In the genomic region with DNA sequence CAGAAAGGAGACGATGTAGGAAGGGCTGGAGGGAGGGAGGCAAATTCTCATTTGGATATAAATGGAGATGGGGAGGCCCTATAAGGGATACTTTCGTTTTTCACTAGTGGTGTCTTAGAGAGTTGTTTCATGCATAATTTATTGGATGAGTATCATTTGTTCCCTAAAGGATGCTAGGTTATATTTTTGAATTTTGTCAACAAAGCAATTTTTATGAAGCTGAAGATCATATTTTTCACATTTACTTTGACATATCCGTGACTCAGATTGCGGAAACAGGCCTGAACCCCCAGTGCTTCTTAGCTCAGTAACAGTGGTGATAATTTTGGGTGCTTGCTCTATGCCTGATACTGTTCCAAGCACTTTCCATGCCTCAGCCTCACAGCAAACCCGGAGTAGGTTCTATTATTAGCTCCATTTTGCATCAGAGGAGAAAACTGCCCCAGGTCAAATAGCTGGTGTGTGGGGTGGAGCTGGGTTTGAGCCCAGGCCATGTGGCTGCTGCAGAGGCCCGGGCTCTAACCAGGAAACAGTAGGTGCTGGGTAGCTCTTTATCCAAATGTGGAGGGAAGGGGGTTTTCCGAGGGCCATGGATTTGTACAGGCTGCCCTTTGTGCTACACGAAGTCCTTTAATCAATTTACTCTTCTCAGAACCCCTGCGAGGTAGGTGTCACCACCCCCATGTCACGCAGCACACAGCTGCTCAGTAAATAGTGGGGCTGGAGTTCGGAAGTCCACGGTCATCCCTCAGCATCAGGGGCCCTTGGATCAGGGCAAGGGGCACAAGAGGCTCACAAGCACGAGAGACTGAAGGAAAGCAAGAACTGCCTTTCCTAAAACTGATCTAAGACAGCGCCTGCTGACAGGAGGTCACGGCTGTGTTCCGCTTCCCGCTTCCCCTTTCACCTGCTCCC, we compare ENCODE assay signal across 16 cellular contexts.
DNase-seq lines count a peak whose midpoint lies in the region; ATAC-seq, FAIRE-seq and TF ChIP-seq lines count a peak whose summit lies in the region.
"Had no signal": no experiment of that assay in that cellular context is flagged by ENCODE, and none has a peak within 500 bp of the region (broad histone marks: within the 10 kb centered on the region; RNA-seq: fewer than 3 reads in every experiment).

No MANE protein-coding gene starts in this region.

- H3K4me3 ChIP-seq in SK-N-SH (ENCODE audit: low read depth in 2 of 2, low read length in 1 of 2) = no peak overlapping the region
- H3K4me3 ChIP-seq in heart right ventricle = no peak overlapping the region

- H3K27me3 Mint-ChIP-seq in HFFc6 (ENCODE audit: insufficient read depth) = peaks cover 25% of the 10 kb centered on the region

- H3K4me3 Mint-ChIP-seq in HFFc6 = peak overlapping the region; percentile 39; the same call in 1 of the 2 replicates
- H3K4me3 Mint-ChIP-seq: endodermal cell; stimulated activated naive CD8-positive, alpha-beta T cell treated with anti-CD3 and anti-CD28 coated beads, Interleukin-15, Interleukin-2, amounts not matched to agents 100 ng/mL and 50 ng/mL, for 24 hours had no signal

- DNase-seq in AG09319 (ENCODE audit: extremely low read depth, low read depth) (peak; percentile 1), HFFc6 (peak; percentile 58), SK-N-SH (peak; percentile 49), heart right ventricle (peak; percentile 30 to 38), DMS153 (lab: John Stamatoyannopoulos, UW) (no peak), D721Med (ENCODE audit: insufficient read length, low spot score) (no peak)
- DNase-seq: endodermal cell; GF-D8; midbrain; NCI-H446; posterior cingulate gyrus; stimulated activated CD4-positive, alpha-beta T cell treated with anti-CD3 and anti-CD28 coated beads, Interleukin-4, amount 100 ng/mL, for 1 hour had no signal

- H3K9me2 ChIP-seq in SK-N-SH = no peaks in the 10 kb centered on the region

- H3K4me1 ChIP-seq in SK-N-SH (ENCODE audit: control insufficient read depth in 1 of 2, insufficient read depth in 2 of 2, low read depth in 1 of 2, low read length in 1 of 2) (peaks cover 0 to 20% of the 10 kb centered on the region in 2 experiments; a peak in 1 of 4 replicates), heart right ventricle (peaks cover 0 to 36% (median 21%) of the 10 kb centered on the region in 9 donors)

- CTCF ChIA-PET in SK-N-SH (lab: Yijun Ruan, JAX) = interaction anchor here (0.7 to 1.4 kb wide), 3 partner anchors 25 to 229 kb away, joined by 3 to 6 read pairs (median 3); no protein-coding TSS in a partner anchor

- 70% methylated on average over 16 of the region's 17 CpGs for WGBS in SK-N-SH (ENCODE audit: low lambda C conversion rate)
- WGBS in heart right ventricle, 2 donors = 59 to 63% methylated on average over 17 of the region's 17 CpGs

- no peak for TF ChIP-seq RAD21 in SK-N-SH (IDR thresholded peaks at IDR 0.05; ENCODE audit: low read length)

- no peak overlapping the region for H3K27ac Mint-ChIP-seq in HFFc6
- H3K27ac Mint-ChIP-seq: activated T-cell treated with anti-CD3 and anti-CD28 coated beads, Interleukin-2, amount 50 U/mL, for 72 hours; endodermal cell; stimulated activated naive CD8-positive, alpha-beta T cell treated with anti-CD3 and anti-CD28 coated beads, Interleukin-15, Interleukin-2, amounts not matched to agents 100 ng/mL and 50 ng/mL, for 24 hours had no signal

- no peak overlapping the region for H3K4me2 ChIP-seq in SK-N-SH

- H3F3A ChIP-seq in SK-N-SH (replicated peaks; ENCODE audit: insufficient read depth) = no peaks in the 10 kb centered on the region

- peaks cover 28% of the 10 kb centered on the region for H3K4me1 Mint-ChIP-seq in HFFc6 (ENCODE audit: low read depth)

- no peaks in the 10 kb centered on the region for H3K9me3 ChIP-seq in SK-N-SH
- H3K9me3 ChIP-seq in heart right ventricle = no peaks in the 10 kb centered on the region

- no peak for FAIRE-seq in D721Med (lab: Jason Lieb, UNC)

- H4K20me1 ChIP-seq in SK-N-SH (ENCODE audit: insufficient read depth) = no peaks in the 10 kb centered on the region

- H3K27ac ChIP-seq in SK-N-SH (ENCODE audit: low read depth in 2 of 2, low read length in 1 of 2) (no peak overlapping the region), heart right ventricle (peak overlapping the region in 5 of 10 donors; percentile 16 to 63 (median 54))

- no peak for TF ChIP-seq EP300 in SK-N-SH (IDR thresholded peaks at IDR 0.05; ENCODE audit: borderline replicate concordance in 1 of 2, low read depth in 1 of 2, low read length in 1 of 2)

- H3K9ac ChIP-seq in SK-N-SH = no peak overlapping the region

- H3K79me2 ChIP-seq in SK-N-SH (ENCODE audit: insufficient read depth) = no peaks in the 10 kb centered on the region

- peak; percentile 71 to 93 (median 88) for ATAC-seq in heart right ventricle
- ATAC-seq in HG03025 (IDR thresholded peaks at IDR 0.05; ENCODE audit: low FRiP score, unreplicated experiment) = no peak
- ATAC-seq in HG02759 (IDR thresholded peaks at IDR 0.05; ENCODE audit: unreplicated experiment) = no peak

- H3K36me3 ChIP-seq in SK-N-SH (replicated peaks in 1 of 2; ENCODE audit: control insufficient read depth in 1 of 2, insufficient read depth in 2 of 2, low read length in 1 of 2) = no peaks in the 10 kb centered on the region
- H3K36me3 ChIP-seq in heart right ventricle = no peaks in the 10 kb centered on the region

- TF ChIP-seq CTCF in AG09319 (IDR thresholded peaks at IDR 0.05; ENCODE audit: low read depth, low read length) (no peak), HFFc6 (IDR thresholded peaks at IDR 0.05) (no peak), SK-N-SH (IDR thresholded peaks at IDR 0.05) (no peak), heart right ventricle (IDR thresholded peaks at IDR 0.05) (no peak), D721Med (IDR thresholded peaks at IDR 0.05; ENCODE audit: insufficient read depth, missing control alignments) (no peak)

- no peaks in the 10 kb centered on the region; the same call in 1 of the 2 replicates for H3K27me3 ChIP-seq in SK-N-SH (ENCODE audit: insufficient read depth)
- H3K27me3 ChIP-seq in heart right ventricle = peaks cover 0 to 9% (median 4%) of the 10 kb centered on the region in 7 donors

- intact Hi-C loops in heart right ventricle (cut with DNase I) = loop anchor here in 1 of 10 donors (5.0 kb wide), 1 partner anchor 368 kb away; no protein-coding TSS in a partner anchor

- POLR2A ChIA-PET in SK-N-SH (lab: Yijun Ruan, JAX) = no interaction called here

- no peak overlapping the region for H2AFZ ChIP-seq in SK-N-SH (ENCODE audit: low read depth)

- H3K36me3 Mint-ChIP-seq in HFFc6 (ENCODE audit: low read depth) = no peaks in the 10 kb centered on the region

- H3K9me3 Mint-ChIP-seq in HFFc6 = no peaks in the 10 kb centered on the region
- H3K9me3 Mint-ChIP-seq: activated T-cell treated with anti-CD3 and anti-CD28 coated beads, Interleukin-2, amount 50 U/mL, for 72 hours; stimulated activated naive CD8-positive, alpha-beta T cell treated with anti-CD3 and anti-CD28 coated beads, Interleukin-15, Interleukin-2, amounts not matched to agents 100 ng/mL and 50 ng/mL, for 24 hours had no signal

TF ChIP-seq in SK-N-SH, 30 proteins besides CTCF, POLR2A, EP300 and RAD21:
- no peak for TF ChIP-seq CHD2 (IDR thresholded peaks at IDR 0.05; ENCODE audit: low read length, partially characterized antibody)
- peak; percentile 55; the same call in 1 of the 2 replicates for TF ChIP-seq MXI1 (IDR thresholded peaks at IDR 0.05; ENCODE audit: low read depth, low read length)
- TF ChIP-seq TEAD4 (IDR thresholded peaks at IDR 0.05; ENCODE audit: borderline replicate concordance, insufficient read depth) = no peak
- TF ChIP-seq RCOR1 (IDR thresholded peaks at IDR 0.05; ENCODE audit: low read length) = 0 out of 2 replicates have a peak, but pooled peaks have one; percentile 10
- TF ChIP-seq FOXJ3 (CRISPR knock-in tag; IDR thresholded peaks at IDR 0.05) = no peak

Comparison
In these comparisons a context has a peak if more than half of its experiments do, and no peak if none do; other contexts are left out.
1. DNase-seq: peak in AG09319 (single experiment), HFFc6 (single experiment), SK-N-SH (single experiment) and heart right ventricle (2 of 2); none in DMS153 (single experiment) and D721Med (single experiment).
2. ATAC-seq: peak in heart right ventricle (8 of 8); none in HG03025 (single experiment) and HG02759 (single experiment).